ENCODE assay signal across 1 cellular context in the genomic region with DNA sequence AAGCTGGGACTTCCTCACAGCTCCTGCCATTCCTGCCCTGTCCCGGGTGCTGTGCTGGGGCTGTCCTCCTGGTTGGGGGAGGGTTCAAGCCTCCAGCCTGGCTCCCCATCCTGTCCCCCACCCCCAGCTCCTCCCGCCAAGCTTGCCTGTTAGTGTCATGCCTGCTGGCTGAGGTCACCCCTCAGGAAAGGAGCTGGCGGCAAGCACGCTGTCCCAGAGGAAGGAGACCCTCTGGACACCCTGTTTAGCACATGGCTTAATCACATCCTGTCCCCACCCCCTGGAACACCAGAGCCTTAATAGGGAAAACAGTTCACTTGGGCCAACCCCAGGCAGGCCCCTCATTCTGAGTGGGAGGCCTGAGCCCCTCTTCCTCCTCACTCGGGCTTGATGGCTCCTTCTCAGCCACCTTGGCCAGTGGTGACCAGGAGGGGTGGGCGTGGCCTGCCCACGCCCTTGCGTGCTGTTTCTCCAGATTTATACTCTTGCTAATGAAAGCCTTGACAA.
TF ChIP-seq lines count a peak whose summit lies in the region.

No MANE protein-coding gene starts in this region.

TF ChIP-seq in H1, 55 proteins besides CTCF, POLR2A, EP300 and RAD21:
- no peak for TF ChIP-seq HDAC2 (IDR thresholded peaks at IDR 0.05; ENCODE audit: borderline replicate concordance in 1 of 2, low read depth in 2 of 2, low read length in 2 of 2)
- no peak for TF ChIP-seq SUZ12 (IDR thresholded peaks at IDR 0.05; ENCODE audit: low read length)
- no peak for TF ChIP-seq SIX5 (IDR thresholded peaks at IDR 0.05; ENCODE audit: low read depth, low read length)
- no peak for TF ChIP-seq CBX5 (IDR thresholded peaks at IDR 0.05; ENCODE audit: low read depth, low read length)
- no peak for TF ChIP-seq CTBP2 (IDR thresholded peaks at IDR 0.05; ENCODE audit: borderline replicate concordance, insufficient read depth, insufficient read length, low read length)
- no peak for TF ChIP-seq ASH2L (IDR thresholded peaks at IDR 0.05; ENCODE audit: low read length)
- TF ChIP-seq MAFK (IDR thresholded peaks at IDR 0.05; ENCODE audit: low read depth, low read length): no peak
- no peak for TF ChIP-seq KDM5A (IDR thresholded peaks at IDR 0.05; ENCODE audit: low read length)
- no peak for TF ChIP-seq CHD1 (IDR thresholded peaks at IDR 0.05; ENCODE audit: low read depth, low read length)
- no peak for TF ChIP-seq NRF1 (IDR thresholded peaks at IDR 0.05; ENCODE audit: low read depth, low read length)
- TF ChIP-seq, protein P1, sequence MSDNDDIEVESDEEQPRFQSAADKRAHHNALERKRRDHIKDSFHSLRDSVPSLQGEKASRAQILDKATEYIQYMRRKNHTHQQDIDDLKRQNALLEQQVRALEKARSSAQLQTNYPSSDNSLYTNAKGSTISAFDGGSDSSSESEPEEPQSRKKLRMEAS (IDR thresholded peaks at IDR 0.05): no peak
- TF ChIP-seq BRCA1 (IDR thresholded peaks at IDR 0.05; ENCODE audit: low read depth, low read length): no peak
- TF ChIP-seq, protein P2, sequence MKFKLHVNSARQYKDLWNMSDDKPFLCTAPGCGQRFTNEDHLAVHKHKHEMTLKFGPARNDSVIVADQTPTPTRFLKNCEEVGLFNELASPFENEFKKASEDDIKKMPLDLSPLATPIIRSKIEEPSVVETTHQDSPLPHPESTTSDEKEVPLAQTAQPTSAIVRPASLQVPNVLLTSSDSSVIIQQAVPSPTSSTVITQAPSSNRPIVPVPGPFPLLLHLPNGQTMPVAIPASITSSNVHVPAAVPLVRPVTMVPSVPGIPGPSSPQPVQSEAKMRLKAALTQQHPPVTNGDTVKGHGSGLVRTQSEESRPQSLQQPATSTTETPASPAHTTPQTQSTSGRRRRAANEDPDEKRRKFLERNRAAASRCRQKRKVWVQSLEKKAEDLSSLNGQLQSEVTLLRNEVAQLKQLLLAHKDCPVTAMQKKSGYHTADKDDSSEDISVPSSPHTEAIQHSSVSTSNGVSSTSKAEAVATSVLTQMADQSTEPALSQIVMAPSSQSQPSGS (IDR thresholded peaks at IDR 0.05; ENCODE audit: low read length): no peak
TF ChIP-seq in H1: peak in this region for 0.
